Comparison of ENCODE assay signal across 16 cellular contexts in the genomic region with DNA sequence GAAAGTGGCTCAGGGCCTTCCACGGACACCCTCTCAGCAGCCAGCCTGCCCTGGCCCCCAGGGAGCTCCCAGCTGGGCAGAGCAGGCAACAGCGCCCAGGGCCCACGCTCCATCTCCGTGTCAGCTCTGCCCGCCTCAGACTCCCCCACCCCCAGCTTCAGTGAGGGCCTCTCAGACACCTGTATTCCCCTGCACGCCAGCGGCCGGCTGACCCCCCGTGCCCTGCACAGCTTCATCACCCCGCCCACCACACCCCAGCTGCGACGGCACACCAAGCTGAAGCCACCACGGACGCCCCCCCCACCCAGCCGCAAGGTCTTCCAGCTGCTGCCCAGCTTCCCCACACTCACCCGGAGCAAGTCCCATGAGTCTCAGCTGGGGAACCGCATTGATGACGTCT. TPM values are rescaled to one million over a fixed set of nuclear protein-coding genes. Genes with fewer than 3 reads are reported as not detected.
DNase-seq lines count a peak whose midpoint lies in the region; ATAC-seq and TF ChIP-seq lines count a peak whose summit lies in the region.
"Had no signal": no experiment of that assay in that cellular context is flagged by ENCODE, and none has a peak within 500 bp of the region (broad histone marks: within the 10 kb centered on the region; RNA-seq: fewer than 3 reads in every experiment).

No MANE protein-coding gene starts in this region.

- WGBS in smooth muscle cell (ENCODE audit: low lambda C conversion rate), result 95% methylated on average over 18 of the region's 18 CpGs

- no peak overlapping the region; the same call in 1 of the 2 replicates for H3K27ac ChIP-seq in BLaER1
- H3K27ac ChIP-seq in osteoblast (ENCODE audit: low read depth, low read length), result no peak overlapping the region
- H3K27ac ChIP-seq in smooth muscle cell (ENCODE audit: low read depth), result peak overlapping the region; percentile 99

- H3K79me2 ChIP-seq in osteoblast (ENCODE audit: insufficient read depth, low read length) (no peaks in the 10 kb centered on the region), smooth muscle cell (ENCODE audit: low read depth) (peaks cover 26% of the 10 kb centered on the region)

- H3K27me3 ChIP-seq in BLaER1 (no peaks in the 10 kb centered on the region), osteoblast (ENCODE audit: insufficient read depth, low read length) (no peaks in the 10 kb centered on the region), smooth muscle cell (ENCODE audit: low read depth) (no peaks in the 10 kb centered on the region)

- peaks cover 37% of the 10 kb centered on the region for H4K20me1 ChIP-seq in BLaER1
- H4K20me1 ChIP-seq in osteoblast (ENCODE audit: insufficient read depth, low read length), result no peaks in the 10 kb centered on the region
- no peaks in the 10 kb centered on the region for H4K20me1 ChIP-seq in smooth muscle cell (ENCODE audit: low read depth)

- TF ChIP-seq POLR2A in erythroblast (IDR thresholded peaks at IDR 0.05; ENCODE audit: low read length), result no peak

- H3K4me1 ChIP-seq in BLaER1 (peaks cover 27% of the 10 kb centered on the region), osteoblast (ENCODE audit: insufficient read depth, low read length) (peaks cover 10% of the 10 kb centered on the region), smooth muscle cell (ENCODE audit: low read depth) (peaks cover 6% of the 10 kb centered on the region)

- no peaks in the 10 kb centered on the region for H3K9me3 ChIP-seq in BLaER1
- H3K9me3 ChIP-seq in osteoblast (ENCODE audit: low read depth, low read length), result no peaks in the 10 kb centered on the region
- H3K9me3 ChIP-seq in smooth muscle cell (replicated peaks; ENCODE audit: low read depth), result no peaks in the 10 kb centered on the region

- TF ChIP-seq CTCF in osteoblast (IDR thresholded peaks at IDR 0.05; ENCODE audit: extremely low read depth, low read depth, low read length) (no peak), smooth muscle cell (IDR thresholded peaks at IDR 0.05; ENCODE audit: borderline replicate concordance, insufficient read depth, poor library complexity, severe bottlenecking) (no peak)

- no peak overlapping the region for H3K4me3 ChIP-seq in BLaER1
- no peak overlapping the region for H3K4me3 ChIP-seq in osteoblast (ENCODE audit: insufficient read depth, low read length)
- H3K4me3 ChIP-seq in smooth muscle cell, result no peak overlapping the region

- H3K4me2 ChIP-seq in BLaER1 (peak overlapping the region; percentile 90), osteoblast (ENCODE audit: insufficient read depth, low read length) (no peak overlapping the region), smooth muscle cell (no peak overlapping the region)

- no peak overlapping the region for H3K9ac ChIP-seq in BLaER1
- no peak overlapping the region for H3K9ac ChIP-seq in smooth muscle cell (ENCODE audit: low read depth)

- DNase-seq in erythroblast (lab: John Stamatoyannopoulos, UW) (peak; percentile 21 to 30), osteoblast (ENCODE audit: insufficient read length, low spot score, missing footprints) (peak; percentile 15), smooth muscle cell (lab: John Stamatoyannopoulos, UW; ENCODE audit: unreplicated experiment) (no peak), NCI-H345 treated with DMSO at 0.1 percent for 48 hours (lab: John Stamatoyannopoulos, UW; ENCODE audit: unreplicated experiment) (no peak)
- DNase-seq in activated CD4-positive, alpha-beta T cell treated with anti-CD3 and anti-CD28 coated beads for 4 hours, result no peak
- DNase-seq: 8988T; C1 segment of cervical spinal cord; CD4-positive, CD25-positive, alpha-beta regulatory T cell; COR-L47; GOT3; H7; HFFc6 had no signal

- no peak for ATAC-seq in GM21526 (IDR thresholded peaks at IDR 0.05; ENCODE audit: low FRiP score, unreplicated experiment)
- ATAC-seq: HCT116, HepG2 had no signal

- H3F3A ChIP-seq in smooth muscle cell (ENCODE audit: low read depth), result peaks cover 43% of the 10 kb centered on the region

- H3K36me3 ChIP-seq in BLaER1 (no peaks in the 10 kb centered on the region), osteoblast (ENCODE audit: insufficient read depth, low read length) (no peaks in the 10 kb centered on the region), smooth muscle cell (ENCODE audit: low read depth) (no peaks in the 10 kb centered on the region)

- H2AFZ ChIP-seq in osteoblast (ENCODE audit: low read length) (no peak overlapping the region), smooth muscle cell (ENCODE audit: low read depth) (no peak overlapping the region)

RNA-seq across cellular contexts. Expression of a gene that starts 48.3 kb away (rescaled TPM):
- total RNA-seq in osteoblast (1.4 and 4.7 TPM in 2 replicates), smooth muscle cell (5.8 and 20.6 TPM in 2 replicates)
- polyA plus RNA-seq in smooth muscle cell, result 9.7 and 21.7 TPM in 2 replicates

Comparison
In these comparisons a context has a peak if more than half of its experiments do, and no peak if none do; other contexts are left out.
1. DNase-seq: peak in erythroblast (2 of 2) and osteoblast (single experiment); none in smooth muscle cell (single experiment), NCI-H345 treated with DMSO at 0.1 percent for 48 hours (single experiment) and activated CD4-positive, alpha-beta T cell treated with anti-CD3 and anti-CD28 coated beads for 4 hours (0 of 2).